Comparison of ENCODE assay signal across 8 cellular contexts in genomic region chr19:6489278-6490061, GRCh38. TPM values are rescaled to one million over a fixed set of nuclear protein-coding genes. Genes with fewer than 3 reads are reported as not detected.
A peak's percentile ranks its signal among the peaks of the same experiment; 100 is the strongest.
DNase-seq lines count a peak whose midpoint lies in the region; ATAC-seq and TF ChIP-seq lines count a peak whose summit lies in the region.

No MANE protein-coding gene starts in this region.

- no peak for TF ChIP-seq POLR2A in tibial nerve (IDR thresholded peaks at IDR 0.05)

- no peak for TF ChIP-seq EP300 in tibial nerve (IDR thresholded peaks at IDR 0.05)

- TF ChIP-seq CTCF in tibial nerve (IDR thresholded peaks at IDR 0.05) = no peak

- no peaks in the 10 kb centered on the region for H3K4me1 ChIP-seq in duodenal mucosa (ENCODE audit: control insufficient read depth in 1 of 2, insufficient read depth in 2 of 2, low read length in 2 of 2)
- no peaks in the 10 kb centered on the region for H3K4me1 ChIP-seq in tibial nerve

- peak overlapping the region; percentile 36 to 54 for H3K4me3 ChIP-seq in duodenal mucosa (ENCODE audit: low read depth in 1 of 2, low read length in 2 of 2)
- peak overlapping the region in 1 of 4 donors; percentile 29 for H3K4me3 ChIP-seq in tibial nerve

- H3K27me3 ChIP-seq in duodenal mucosa (ENCODE audit: control insufficient read depth in 1 of 2, insufficient read depth in 2 of 2, low read length in 2 of 2) (peaks cover 0 to 5% of the 10 kb centered on the region in 2 donors), tibial nerve (no peaks in the 10 kb centered on the region)

- WGBS in tibial nerve, 2 donors = 51 to 56% methylated on average over 15 of the region's 15 CpGs

- DNase-seq in D341Med (ENCODE audit: low spot score) = peak; percentile 24
- DNase-seq in NOMO-1 treated with DMSO at 0.1 percent for 48 hours (lab: John Stamatoyannopoulos, UW; ENCODE audit: unreplicated experiment) = peak; percentile 31
- DNase-seq in tibial nerve (ENCODE audit: low spot score in 2 of 2) = no peak
- DNase-seq in DMS 273 treated with DMSO at 0.1 percent for 48 hours (lab: John Stamatoyannopoulos, UW) = no peak
- DNase-seq in stimulated activated naive CD4-positive, alpha-beta T cell (lab: John Stamatoyannopoulos, UW) = no peak

- H3K27ac ChIP-seq in duodenal mucosa (ENCODE audit: low read depth, low read length) (no peak overlapping the region), tibial nerve (no peak overlapping the region)

- H3K9ac ChIP-seq in duodenal mucosa (ENCODE audit: low read depth in 1 of 2, low read length in 2 of 2) = peak overlapping the region in 1 of 2 donors; percentile 6

- no peaks in the 10 kb centered on the region for H3K9me3 ChIP-seq in duodenal mucosa (ENCODE audit: control insufficient read depth in 1 of 2, low read length in 2 of 2)
- H3K9me3 ChIP-seq in tibial nerve = peaks cover 0 to 15% (median 0%) of the 10 kb centered on the region in 4 donors

- ATAC-seq in GM19035 (IDR thresholded peaks at IDR 0.05; ENCODE audit: unreplicated experiment) (peak; percentile 72), HG02852 (IDR thresholded peaks at IDR 0.05; ENCODE audit: unreplicated experiment) (no peak)

- H3K36me3 ChIP-seq in duodenal mucosa (ENCODE audit: control insufficient read depth in 1 of 2, insufficient read depth in 2 of 2, low read length in 2 of 2) (no peaks in the 10 kb centered on the region), tibial nerve (peaks cover 0 to 5% (median 0%) of the 10 kb centered on the region in 3 donors)

RNA-seq across cellular contexts. Expression of gene DENND1C, which starts 7.9 kb away (rescaled TPM):
- total RNA-seq in tibial nerve = 1 to 10 TPM; 1.1 to 8.1 (median 2.5) TPM

RNA-seq across cellular contexts. Expression of gene TUBB4A, which starts 12.6 kb away (rescaled TPM):
- total RNA-seq in tibial nerve = 10 to 100 TPM; 10.8 to 31.0 (median 22.1) TPM

RNA-seq across cellular contexts. Expression of gene CRB3, which starts 25.4 kb away (rescaled TPM):
- not detected for total RNA-seq in tibial nerve

RNA-seq across cellular contexts. Expression of gene SLC25A23, which starts 29.9 kb away (rescaled TPM):
- total RNA-seq in tibial nerve = 10 to 100 TPM; 33.2 to 45.6 (median 42.4) TPM

RNA-seq across cellular contexts. Expression of gene TNFSF9, which starts 41.4 kb away (rescaled TPM):
- 1 to 10 TPM in 2 of 4 donors, under 1 TPM in 1, not detected in 1; 0.66 to 1.3 (median 1.2) TPM for total RNA-seq in tibial nerve

Comparison
In these comparisons a context has a peak if more than half of its experiments do, and no peak if none do; other contexts are left out.
1. DNase-seq: peak in D341Med (single experiment) and NOMO-1 treated with DMSO at 0.1 percent for 48 hours (single experiment); none in tibial nerve (0 of 2), DMS 273 treated with DMSO at 0.1 percent for 48 hours (single experiment) and stimulated activated naive CD4-positive, alpha-beta T cell (0 of 6).